Comparison of ENCODE assay signal across 8 cellular contexts in genomic region chr16:71610936-71611871, GRCh38. TPM values are rescaled to one million over a fixed set of nuclear protein-coding genes. Genes with fewer than 3 reads are reported as not detected.
DNase-seq lines count a peak whose midpoint lies in the region; ATAC-seq and TF ChIP-seq lines count a peak whose summit lies in the region.

No MANE protein-coding gene starts in this region.

- no peak overlapping the region for H4K8ac ChIP-seq in mesendoderm (ENCODE audit: low read depth, low read length)

- peaks cover 19% of the 10 kb centered on the region for H3K27me3 Mint-ChIP-seq in activated CD4-positive, alpha-beta memory T cell treated with anti-CD3 and anti-CD28 coated beads for 36 hours

- H2BK120ac ChIP-seq in mesendoderm (ENCODE audit: low read depth, low read length) = no peak overlapping the region

- H3K4me1 Mint-ChIP-seq in activated CD4-positive, alpha-beta memory T cell treated with anti-CD3 and anti-CD28 coated beads for 36 hours (ENCODE audit: low read depth) = peaks cover 9% of the 10 kb centered on the region

- no peaks in the 10 kb centered on the region for H3K36me3 Mint-ChIP-seq in activated CD4-positive, alpha-beta memory T cell treated with anti-CD3 and anti-CD28 coated beads for 36 hours

- H3K4me1 ChIP-seq in mesendoderm (ENCODE audit: control insufficient read depth, low read depth, low read length) = no peaks in the 10 kb centered on the region

- no peaks in the 10 kb centered on the region for H3K36me3 ChIP-seq in mesendoderm (ENCODE audit: control insufficient read depth, insufficient read depth, low read length)

- no peak overlapping the region for H3K9ac ChIP-seq in mesendoderm (ENCODE audit: low read length)

- no peaks in the 10 kb centered on the region for H3K27me3 ChIP-seq in mesendoderm (ENCODE audit: insufficient read depth, low read length, poor library complexity)

- H3K4ac ChIP-seq in mesendoderm (ENCODE audit: low read depth, low read length) = no peak overlapping the region

- intact Hi-C loops in activated CD4-positive, alpha-beta memory T cell treated with anti-CD3 and anti-CD28 coated beads for 36 hours (cut with micrococcal nuclease) = loop anchor here (1.0 to 2.0 kb wide), 5 partner anchors 46 to 350 kb away; no protein-coding TSS in a partner anchor

- H3K9me3 Mint-ChIP-seq in activated CD4-positive, alpha-beta memory T cell treated with anti-CD3 and anti-CD28 coated beads for 36 hours = no peaks in the 10 kb centered on the region

- peak; percentile 31 to 85 for DNase-seq in NCI-H526 (lab: John Stamatoyannopoulos, UW)
- DNase-seq in activated CD4-positive, alpha-beta memory T cell treated with anti-CD3 and anti-CD28 coated beads for 36 hours = peak; percentile 85
- DNase-seq in effector CD4-positive, alpha-beta T cell = peak; percentile 67
- peak; percentile 89 for DNase-seq in mesendoderm
- DNase-seq in stimulated activated CD8-positive, alpha-beta memory T cell treated with anti-CD3 and anti-CD28 coated beads, Interleukin-4, amount 100 ng/mL, for 1 hour (ENCODE audit: low read depth in 2 of 2, low spot score in 1 of 2) = peak; percentile 39 to 61

- CTCF ChIA-PET in activated CD4-positive, alpha-beta memory T cell treated with anti-CD3 and anti-CD28 coated beads for 36 hours (lab: Charles Lee) = interaction anchor here (0.6 to 4.3 kb wide), 61 partner anchors 9 to 808 kb away, joined by 3 to 97 read pairs (median 4); partner anchors contain the start of gene ZNF23

- H2BK5ac ChIP-seq in mesendoderm (ENCODE audit: low read length) = no peak overlapping the region

- TF ChIP-seq CTCF in GM12875 (IDR thresholded peaks at IDR 0.05; ENCODE audit: borderline replicate concordance, insufficient read depth, low read depth, low read length) = peak; percentile 99

- H3K27ac Mint-ChIP-seq in activated CD4-positive, alpha-beta memory T cell treated with anti-CD3 and anti-CD28 coated beads for 36 hours = no peak overlapping the region

- H3K4me2 ChIP-seq in mesendoderm (ENCODE audit: low read length) = no peak overlapping the region

- H2BK15ac ChIP-seq in mesendoderm (replicated peaks; ENCODE audit: low read depth) = no peak overlapping the region

- H2AK5ac ChIP-seq in mesendoderm (ENCODE audit: low read length) = no peak overlapping the region

- H3K27ac ChIP-seq in mesendoderm (ENCODE audit: low read depth, low read length) = no peak overlapping the region

- H3K18ac ChIP-seq in mesendoderm (ENCODE audit: low read length) = no peak overlapping the region

- no peak overlapping the region for H3K56ac ChIP-seq in mesendoderm (ENCODE audit: low read length)

- POLR2A ChIA-PET in activated CD4-positive, alpha-beta memory T cell treated with anti-CD3 and anti-CD28 coated beads for 36 hours (lab: Charles Lee) = interaction anchor here (0.6 to 0.7 kb wide), 2 partner anchors 562 to 1310 kb away, joined by 3 read pairs; no protein-coding TSS in a partner anchor

- H3K23ac ChIP-seq in mesendoderm (ENCODE audit: low read length) = no peak overlapping the region

- no peak overlapping the region for H3K4me3 Mint-ChIP-seq in activated CD4-positive, alpha-beta memory T cell treated with anti-CD3 and anti-CD28 coated beads for 36 hours

- H3K4me3 ChIP-seq in GM12875 (ENCODE audit: low read depth, low read length) (no peak overlapping the region), mesendoderm (ENCODE audit: low read length) (no peak overlapping the region)

- WGBS in mesendoderm (ENCODE audit: extremely low coverage, insufficient coverage, low lambda C conversion rate) = no CpG with 5 or more reads among the region's 19 CpGs

- H3K79me1 ChIP-seq in mesendoderm (ENCODE audit: low read length) = no peaks in the 10 kb centered on the region

- no peaks in the 10 kb centered on the region for H3K79me2 ChIP-seq in mesendoderm (ENCODE audit: control insufficient read depth, insufficient read depth, low read length)

- no peak overlapping the region for H4K5ac ChIP-seq in mesendoderm (ENCODE audit: low read length)

- ATAC-seq in HG03066 (IDR thresholded peaks at IDR 0.05; ENCODE audit: low read depth, unreplicated experiment) (peak; percentile 41), GM21447 (IDR thresholded peaks at IDR 0.05; ENCODE audit: unreplicated experiment) (no peak)

RNA-seq across cellular contexts. Expression of gene MARVELD3, which starts 14.8 kb away (rescaled TPM):
- total RNA-seq in activated CD4-positive, alpha-beta memory T cell treated with anti-CD3 and anti-CD28 coated beads for 36 hours = not detected
- 19.8 TPM for polyA plus RNA-seq in mesendoderm (2013, experiment 1 of 2)
- polyA plus RNA-seq in mesendoderm (2013, experiment 2 of 2) = 19.9 TPM

RNA-seq across cellular contexts. Expression of gene TAT, which starts 34.3 kb away (rescaled TPM):
- total RNA-seq in activated CD4-positive, alpha-beta memory T cell treated with anti-CD3 and anti-CD28 coated beads for 36 hours = not detected
- 0.03 TPM for polyA plus RNA-seq in mesendoderm (2013, experiment 1 of 2)
- polyA plus RNA-seq in mesendoderm (2013, experiment 2 of 2) = 0.01 TPM
